In genomic region chr12:124588689-124589318, GRCh38 we compare ENCODE assay signal across 9 cellular contexts. TPM values are rescaled to one million over a fixed set of nuclear protein-coding genes. Genes with fewer than 3 reads are reported as not detected.
DNase-seq lines count a peak whose midpoint lies in the region; ATAC-seq and TF ChIP-seq lines count a peak whose summit lies in the region.
"Had no signal": no experiment of that assay in that cellular context is flagged by ENCODE, and none has a peak within 500 bp of the region (broad histone marks: within the 10 kb centered on the region; RNA-seq: fewer than 3 reads in every experiment).

No MANE protein-coding gene starts in this region.

- no peak for TF ChIP-seq CTCF in BE2C (IDR thresholded peaks at IDR 0.05; ENCODE audit: low read depth, low read length)
- TF ChIP-seq CTCF in Peyer's patch (IDR thresholded peaks at IDR 0.05) = no peak

- CTCF ChIA-PET in naive thymus-derived CD4-positive, alpha-beta T cell (lab: Charles Lee) = interaction anchor here (0.6 kb wide), 1 partner anchor 337 kb away, joined by 3 read pairs; no protein-coding TSS in a partner anchor

- no peaks in the 10 kb centered on the region for H3K27me3 ChIP-seq in BE2C
- no peaks in the 10 kb centered on the region for H3K27me3 ChIP-seq in naive thymus-derived CD4-positive, alpha-beta T cell (ENCODE audit: control insufficient read depth in 2 of 2, insufficient read depth in 2 of 2, low read length in 2 of 2)
- no peaks in the 10 kb centered on the region for H3K27me3 ChIP-seq in Peyer's patch

- no peak for TF ChIP-seq POLR2A in Peyer's patch (IDR thresholded peaks at IDR 0.05)

- no peak for DNase-seq in BE2C
- DNase-seq in MV-4-11 (lab: John Stamatoyannopoulos, UW) = peak; percentile 13
- DNase-seq in cerebellar cortex (ENCODE audit: low spot score) = peak; percentile 44
- no peak for DNase-seq in naive thymus-derived CD4-positive, alpha-beta T cell
- DNase-seq in Peyer's patch = no peak
- DNase-seq in SKM-1 (lab: John Stamatoyannopoulos, UW; ENCODE audit: unreplicated experiment) = no peak

- H3K27me3 Mint-ChIP-seq in naive thymus-derived CD4-positive, alpha-beta T cell = peaks cover 0 to 14% (median 3%) of the 10 kb centered on the region in 5 donors

- H3K9me3 ChIP-seq in BE2C (no peaks in the 10 kb centered on the region), Peyer's patch (no peaks in the 10 kb centered on the region)
- no peaks in the 10 kb centered on the region for H3K9me3 ChIP-seq in naive thymus-derived CD4-positive, alpha-beta T cell (ENCODE audit: control insufficient read depth in 2 of 3, low read length in 3 of 3)

- intact Hi-C loops in naive thymus-derived CD4-positive, alpha-beta T cell (cut with micrococcal nuclease) = loop anchor here in 1 of 2 donors (2.0 kb wide), 1 partner anchor 22 kb away; the partner anchor contains the start of gene NCOR2

- no peak overlapping the region for H3K4me3 Mint-ChIP-seq in naive thymus-derived CD4-positive, alpha-beta T cell
- H3K4me3 Mint-ChIP-seq: T-helper 1 cell treated with Interleukin-12 subunit alpha and Interleukin-12 subunit beta and Interleukin-4 antibody, amounts not matched to agents 30 μg/mL and 1 μg/mL, for 36 hours had no signal

- H3K4me1 ChIP-seq in BE2C (peaks cover 5% of the 10 kb centered on the region; the same call in 1 of the 2 replicates), Peyer's patch (peaks cover 0 to 6% (median 0%) of the 10 kb centered on the region in 4 donors)
- peaks cover 0 to 8% of the 10 kb centered on the region in 2 donors for H3K4me1 ChIP-seq in naive thymus-derived CD4-positive, alpha-beta T cell (ENCODE audit: control insufficient read depth in 2 of 2, insufficient read depth in 2 of 2, low read length in 2 of 2)

- peaks cover 0 to 15% (median 4%) of the 10 kb centered on the region in 11 donors for H3K9me3 Mint-ChIP-seq in naive thymus-derived CD4-positive, alpha-beta T cell

- no peak overlapping the region for H3K27ac ChIP-seq in naive thymus-derived CD4-positive, alpha-beta T cell (ENCODE audit: low read depth, low read length)
- peak overlapping the region in 2 of 4 donors; percentile 33 to 46 for H3K27ac ChIP-seq in Peyer's patch

- ATAC-seq in naive thymus-derived CD4-positive, alpha-beta T cell = peak; percentile 60
- no peak for ATAC-seq in GM18858 (IDR thresholded peaks at IDR 0.05; ENCODE audit: unreplicated experiment)
- ATAC-seq in HG02678 (IDR thresholded peaks at IDR 0.05; ENCODE audit: unreplicated experiment) = no peak

- no peaks in the 10 kb centered on the region for H3K36me3 ChIP-seq in BE2C
- no peaks in the 10 kb centered on the region for H3K36me3 ChIP-seq in naive thymus-derived CD4-positive, alpha-beta T cell (ENCODE audit: control insufficient read depth in 2 of 3, insufficient read depth in 3 of 3, low read length in 3 of 3)
- H3K36me3 ChIP-seq in Peyer's patch = no peaks in the 10 kb centered on the region

- POLR2A ChIA-PET in naive thymus-derived CD4-positive, alpha-beta T cell (lab: Charles Lee) = no interaction called here

- H3K4me1 Mint-ChIP-seq in naive thymus-derived CD4-positive, alpha-beta T cell = peaks cover 10 to 14% (median 13%) of the 10 kb centered on the region in 7 donors

- peaks cover 0 to 6% (median 5%) of the 10 kb centered on the region in 5 donors for H3K36me3 Mint-ChIP-seq in naive thymus-derived CD4-positive, alpha-beta T cell

- peak overlapping the region in 1 of 9 donors; percentile 28 for H3K27ac Mint-ChIP-seq in naive thymus-derived CD4-positive, alpha-beta T cell
- H3K27ac Mint-ChIP-seq: T-helper 1 cell treated with Interleukin-12 subunit alpha and Interleukin-12 subunit beta and Interleukin-4 antibody, amounts not matched to agents 30 μg/mL and 1 μg/mL, for 36 hours had no signal

- H3K4me3 ChIP-seq in BE2C (ENCODE audit: low read depth, low read length) (peak overlapping the region; percentile 11; the same call in 1 of the 2 replicates), Peyer's patch (no peak overlapping the region)
- no peak overlapping the region for H3K4me3 ChIP-seq in naive thymus-derived CD4-positive, alpha-beta T cell (ENCODE audit: low read length)

RNA-seq across cellular contexts. Expression of gene NCOR2, which starts 21.4 kb away (rescaled TPM):
- polyA plus RNA-seq in BE2C (2012; ENCODE audit: insufficient read depth, insufficient read length, low read depth) = 138 TPM
- total RNA-seq in naive thymus-derived CD4-positive, alpha-beta T cell = 100 to 1,000 TPM; 101 to 194 (median 112) TPM
- 10 to 100 TPM in 1 of 2 donors, 1 to 10 TPM in 1; 5.3 to 17.3 TPM for polyA plus RNA-seq in naive thymus-derived CD4-positive, alpha-beta T cell
- total RNA-seq in Peyer's patch = 100 to 1,000 TPM; 105 to 330 (median 148) TPM

Comparison
In these comparisons a context has a peak if more than half of its experiments do, and no peak if none do; other contexts are left out.
1. DNase-seq: peak in MV-4-11 (single experiment) and cerebellar cortex (single experiment); none in BE2C (single experiment), naive thymus-derived CD4-positive, alpha-beta T cell (0 of 9), Peyer's patch (0 of 3) and SKM-1 (single experiment).